In genomic region chr10:89236221-89236620, GRCh38 we compare ENCODE assay signal across 17 cellular contexts. TPM values are rescaled to one million over a fixed set of nuclear protein-coding genes. Genes with fewer than 3 reads are reported as not detected.
DNase-seq lines count a peak whose midpoint lies in the region; ATAC-seq, FAIRE-seq and TF ChIP-seq lines count a peak whose summit lies in the region.
"Had no signal": no experiment of that assay in that cellular context is flagged by ENCODE, and none has a peak within 500 bp of the region (broad histone marks: within the 10 kb centered on the region; RNA-seq: fewer than 3 reads in every experiment).

No MANE protein-coding gene starts in this region.

- intact Hi-C loops in CD14-positive monocyte (cut with micrococcal nuclease), result no loop called here
- intact Hi-C loops in body of pancreas (cut with DNase I), result no loop called here
- intact Hi-C loops in HepG2 (cut with micrococcal nuclease; ENCODE audit: unreplicated experiment), result no loop called here

- H3K4me3 Mint-ChIP-seq in CD14-positive monocyte, result no peak overlapping the region
- no peak overlapping the region for H3K4me3 Mint-ChIP-seq in stimulated activated memory B cell treated with anti-CD40 and anti-IgM and Interleukin-4, amounts not matched to agents 10 μg/mL and 1 μg/mL and 100 μg/mL, for 72 hours

- H3K27me3 ChIP-seq in subcutaneous abdominal adipose tissue (ENCODE audit: control insufficient read depth in 5 of 5, insufficient read depth in 4 of 5, low read length in 5 of 5), result no peaks in the 10 kb centered on the region
- no peaks in the 10 kb centered on the region for H3K27me3 ChIP-seq in body of pancreas
- no peaks in the 10 kb centered on the region for H3K27me3 ChIP-seq in HepG2 (ENCODE audit: control insufficient read depth in 1 of 2, insufficient read depth in 2 of 2, low read length in 2 of 2)
- H3K27me3 ChIP-seq: BLaER1 had no signal

- no peaks in the 10 kb centered on the region for H3K9me3 ChIP-seq in SK-N-MC (ENCODE audit: low read depth, low read length)
- no peaks in the 10 kb centered on the region for H3K9me3 ChIP-seq in subcutaneous abdominal adipose tissue (ENCODE audit: control insufficient read depth in 5 of 5, low read length in 5 of 5)
- H3K9me3 ChIP-seq in body of pancreas, result no peaks in the 10 kb centered on the region
- no peaks in the 10 kb centered on the region for H3K9me3 ChIP-seq in HepG2 (ENCODE audit: low read length)
- H3K9me3 ChIP-seq: BLaER1 had no signal

- TF ChIP-seq POLR2A in body of pancreas (IDR thresholded peaks at IDR 0.05) (no peak), HepG2 (IDR thresholded peaks at IDR 0.05; ENCODE audit: insufficient read depth in 1 of 2, low read depth in 2 of 2, low read length in 2 of 2) (no peak)

- POLR2A ChIA-PET in HepG2 (lab: Yijun Ruan, JAX), result no interaction called here

- peak overlapping the region; percentile 67; the same call in 1 of the 2 replicates for H3K27ac ChIP-seq in SK-N-MC
- H3K27ac ChIP-seq in subcutaneous abdominal adipose tissue (ENCODE audit: low read depth, low read length), result peak overlapping the region; percentile 21
- no peak overlapping the region for H3K27ac ChIP-seq in body of pancreas
- H3K27ac ChIP-seq in HepG2 (ENCODE audit: extremely low read length, insufficient read depth, low read length), result no peak overlapping the region
- H3K27ac ChIP-seq: BLaER1 had no signal

- ATAC-seq in body of pancreas (no peak), HG02798 (IDR thresholded peaks at IDR 0.05; ENCODE audit: poor library complexity, unreplicated experiment) (no peak), HepG2 (no peak)
- ATAC-seq in stimulated activated memory B cell treated with anti-CD40 and anti-IgM and Interleukin-4, amounts not matched to agents 10 μg/mL and 1 μg/mL and 100 μg/mL, for 72 hours, result no peak
- ATAC-seq: K562, SK-N-SH treated with all-trans-retinoic acid at 6 μM for 48 hours had no signal

- H3K9me3 Mint-ChIP-seq in CD14-positive monocyte, result no peaks in the 10 kb centered on the region
- no peaks in the 10 kb centered on the region for H3K9me3 Mint-ChIP-seq in stimulated activated memory B cell treated with anti-CD40 and anti-IgM and Interleukin-4, amounts not matched to agents 10 μg/mL and 1 μg/mL and 100 μg/mL, for 72 hours

- H3K36me3 ChIP-seq in SK-N-MC (ENCODE audit: insufficient read depth, low read length) (no peaks in the 10 kb centered on the region), subcutaneous abdominal adipose tissue (ENCODE audit: control insufficient read depth in 5 of 5, insufficient read depth in 5 of 5, low read length in 5 of 5) (peaks cover 7 to 22% (median 11%) of the 10 kb centered on the region in 5 donors), body of pancreas (replicated peaks in 1 of 2; ENCODE audit: insufficient read depth in 1 of 2, low read depth in 2 of 2) (peaks cover 0 to 5% of the 10 kb centered on the region in 2 donors), HepG2 (replicated peaks in 1 of 2; ENCODE audit: control insufficient read depth in 1 of 2, insufficient read depth in 2 of 2, low read length in 2 of 2) (peaks cover 0 to 21% of the 10 kb centered on the region in 2 experiments; a peak in 3 of 5 replicates)

- H3K27me3 Mint-ChIP-seq in CD14-positive monocyte (ENCODE audit: low read depth in 3 of 3), result peaks cover 0 to 3% (median 0%) of the 10 kb centered on the region in 3 donors
- no peaks in the 10 kb centered on the region for H3K27me3 Mint-ChIP-seq in stimulated activated memory B cell treated with anti-CD40 and anti-IgM and Interleukin-4, amounts not matched to agents 10 μg/mL and 1 μg/mL and 100 μg/mL, for 72 hours

- in situ Hi-C loops in HepG2 (cut with HindIII; ENCODE audit: extremely low pct_ligation_motif_present, low pct_unique_long_range_greater_than_20kb), result no loop called here

- no peak overlapping the region for H2AFZ ChIP-seq in HepG2 (ENCODE audit: low read length)

- no peaks in the 10 kb centered on the region for H3K79me2 ChIP-seq in HepG2 (ENCODE audit: insufficient read depth, low read length)

- 79 to 82% methylated on average over 3 of the region's 3 CpGs for WGBS in body of pancreas, 2 donors
- WGBS in HepG2 (ENCODE audit: low lambda C conversion rate), result 90% methylated on average over 3 of the region's 3 CpGs

- H3K9ac ChIP-seq in SK-N-MC (ENCODE audit: insufficient read length) (no peak overlapping the region), subcutaneous abdominal adipose tissue (ENCODE audit: low read length in 5 of 5) (no peak overlapping the region), HepG2 (ENCODE audit: insufficient read depth, low read depth, low read length) (no peak overlapping the region)
- H3K9ac ChIP-seq: BLaER1 had no signal

- peak overlapping the region; percentile 3 to 88 (median 16) for H3K27ac Mint-ChIP-seq in CD14-positive monocyte
- no peak overlapping the region for H3K27ac Mint-ChIP-seq in stimulated activated memory B cell treated with anti-CD40 and anti-IgM and Interleukin-4, amounts not matched to agents 10 μg/mL and 1 μg/mL and 100 μg/mL, for 72 hours

- BruUV-seq in HepG2 (replicated peaks; lab: Mats Ljungman, UMichigan), result no TSS peak

- CTCF ChIA-PET in HepG2 (lab: Yijun Ruan, JAX; ENCODE audit: low intra/inter-chr PET ratio, low total read pairs), result no interaction called here

- peaks cover 18 to 41% (median 33%) of the 10 kb centered on the region in 5 donors for H3K4me1 ChIP-seq in subcutaneous abdominal adipose tissue (ENCODE audit: control insufficient read depth in 5 of 5, insufficient read depth in 5 of 5, low read length in 5 of 5)
- no peaks in the 10 kb centered on the region for H3K4me1 ChIP-seq in body of pancreas
- peaks cover 4% of the 10 kb centered on the region for H3K4me1 ChIP-seq in HepG2 (ENCODE audit: insufficient read depth, low read length)

- H3K4me3 ChIP-seq in SK-N-MC (peak overlapping the region; percentile 18; the same call in 1 of the 2 replicates), subcutaneous abdominal adipose tissue (ENCODE audit: low read depth in 1 of 5, low read length in 5 of 5) (no peak overlapping the region), body of pancreas (no peak overlapping the region), HepG2 (replicated peaks in 1 of 3; ENCODE audit: insufficient read depth in 1 of 3, low read depth in 2 of 3, low read length in 3 of 3) (no peak overlapping the region)
- H3K4me3 ChIP-seq: BLaER1, K562 had no signal

- peaks cover 53% of the 10 kb centered on the region for H3K4me1 Mint-ChIP-seq in CD14-positive monocyte
- peaks cover 19% of the 10 kb centered on the region for H3K4me1 Mint-ChIP-seq in stimulated activated memory B cell treated with anti-CD40 and anti-IgM and Interleukin-4, amounts not matched to agents 10 μg/mL and 1 μg/mL and 100 μg/mL, for 72 hours

- no peak for TF ChIP-seq RAD21 in HepG2 (CRISPR knock-in tag; IDR thresholded peaks at IDR 0.05)

- H3K4me2 ChIP-seq in HepG2 (ENCODE audit: low read depth, low read length), result no peak overlapping the region
- H3K4me2 ChIP-seq: BLaER1 had no signal

- DNase-seq in CD14-positive monocyte (ENCODE audit: low spot score) (no peak), SK-N-MC (ENCODE audit: low read depth, low spot score) (no peak), fibroblast of gingiva (ENCODE audit: low read depth) (peak; percentile 93), body of pancreas (no peak), HepG2 (ENCODE audit: low spot score) (no peak)
- DNase-seq: GF-D8, HCEC 1CT, NCI-H187, NCI-H526 treated with DMSO at 0.1 percent for 48 hours, Right ventricle myocardium superior had no signal

- TF ChIP-seq EP300 in HepG2 (IDR thresholded peaks at IDR 0.05; ENCODE audit: low read depth in 2 of 2, low read length in 2 of 2) (no peak), HepG2 (CRISPR knock-in tag; IDR thresholded peaks at IDR 0.05; ENCODE audit: borderline replicate concordance) (no peak)

- peaks cover 52 to 62% of the 10 kb centered on the region in 2 donors for H3K36me3 Mint-ChIP-seq in CD14-positive monocyte
- peaks cover 71% of the 10 kb centered on the region for H3K36me3 Mint-ChIP-seq in stimulated activated memory B cell treated with anti-CD40 and anti-IgM and Interleukin-4, amounts not matched to agents 10 μg/mL and 1 μg/mL and 100 μg/mL, for 72 hours

- no peak for TF ChIP-seq CTCF in CD14-positive monocyte (IDR thresholded peaks at IDR 0.05)
- TF ChIP-seq CTCF in body of pancreas (IDR thresholded peaks at IDR 0.05), result no peak
- no peak for TF ChIP-seq CTCF in HepG2 (CRISPR knock-in tag; IDR thresholded peaks at IDR 0.05)

- no peaks in the 10 kb centered on the region for H4K20me1 ChIP-seq in HepG2 (ENCODE audit: insufficient read depth, low read length)
- H4K20me1 ChIP-seq: BLaER1 had no signal

- FAIRE-seq in HepG2 (lab: Jason Lieb, UNC), result no peak
- FAIRE-seq: K562, RCC 7860 had no signal

RNA-seq across cellular contexts. Expression of gene LIPA, which starts 15.4 kb away (rescaled TPM):
- 100 to 1,000 TPM; 289 to 353 TPM for polyA plus RNA-seq in CD14-positive monocyte
- total RNA-seq in body of pancreas, result 10 to 100 TPM; 19.8 to 30.4 TPM
- 50.6 and 79.5 TPM in 2 replicates for total RNA-seq in HepG2 (2016; rRNA removed; fragmentation: Illumina TruSeq; extraction: Trizol)
- total RNA-seq in HepG2 (2016; cell fraction: cytosol; rRNA removed; fragmentation: Illumina TruSeq; extraction: Trizol; ENCODE audit: low read depth), result 4.6 and 4.8 TPM in 2 replicates
- 45.8 and 77.8 TPM in 2 replicates for total RNA-seq in HepG2 (2016; cell fraction: insoluble cytoplasmic fraction; rRNA removed; fragmentation: Illumina TruSeq; extraction: Trizol)
- total RNA-seq in HepG2 (2016; cell fraction: membrane; rRNA removed; fragmentation: Illumina TruSeq; extraction: Trizol), result 11.4 and 13.6 TPM in 2 replicates
- 73.4 and 80.5 TPM in 2 replicates for total RNA-seq in HepG2 (2016; cell fraction: nucleus; rRNA removed; fragmentation: Illumina TruSeq; extraction: Trizol)
- 54.4 and 57.1 TPM in 2 replicates for polyA plus RNA-seq in HepG2 (2011; rRNA removed)
- 23.8 and 47.9 TPM in 2 replicates for polyA plus RNA-seq in HepG2 (2011; cell fraction: cytosol; rRNA removed)
- polyA plus RNA-seq in HepG2 (2011; cell fraction: nucleus; rRNA removed), result 12.1 and 19.6 TPM in 2 replicates
- 72.3 and 79.2 TPM in 2 replicates for polyA plus RNA-seq in HepG2 (2012)
- 4.5 and 4.7 TPM in 2 replicates for polyA plus RNA-seq in HepG2 (2016; cell fraction: cytosol; fragmentation: Illumina TruSeq; extraction: Trizol; ENCODE audit: low read depth)
- 45.3 and 48.4 TPM in 2 replicates for polyA plus RNA-seq in HepG2 (2016; cell fraction: insoluble cytoplasmic fraction; fragmentation: Illumina TruSeq; extraction: Trizol; ENCODE audit: low read depth)
- 11.4 and 12.2 TPM in 2 replicates for polyA plus RNA-seq in HepG2 (2016; cell fraction: membrane; fragmentation: Illumina TruSeq; extraction: Trizol; ENCODE audit: low read depth)
- polyA plus RNA-seq in HepG2 (2016; cell fraction: nucleus; fragmentation: Illumina TruSeq; extraction: Trizol; ENCODE audit: insufficient read depth, low read depth), result 94.6 and 98.9 TPM in 2 replicates
- polyA minus RNA-seq in HepG2 (2011; rRNA and poly(A)+ RNA removed; ENCODE audit: low replicate concordance), result 22.5 and 44.0 TPM in 2 replicates
- 36.2 and 57.3 TPM in 2 replicates for polyA minus RNA-seq in HepG2 (2011; cell fraction: cytosol; rRNA and poly(A)+ RNA removed)
- 17.6 and 32.0 TPM in 2 replicates for polyA minus RNA-seq in HepG2 (2011; cell fraction: nucleus; rRNA and poly(A)+ RNA removed)

RNA-seq across cellular contexts. Expression of gene CH25H, which starts 29.1 kb away (rescaled TPM):
- under 1 TPM in 1 of 2 donors, not detected in 1; 0.09 TPM for polyA plus RNA-seq in CD14-positive monocyte
- total RNA-seq in body of pancreas, result 1 to 10 TPM; 1.0 to 2.0 TPM
- total RNA-seq in HepG2 (2016; rRNA removed; fragmentation: Illumina TruSeq; extraction: Trizol), result not detected in 2 replicates
- total RNA-seq in HepG2 (2016; cell fraction: cytosol; rRNA removed; fragmentation: Illumina TruSeq; extraction: Trizol; ENCODE audit: low read depth), result not detected in 2 replicates
- not detected in 2 replicates for total RNA-seq in HepG2 (2016; cell fraction: insoluble cytoplasmic fraction; rRNA removed; fragmentation: Illumina TruSeq; extraction: Trizol)
- not detected in 2 replicates for total RNA-seq in HepG2 (2016; cell fraction: membrane; rRNA removed; fragmentation: Illumina TruSeq; extraction: Trizol)
- not detected in 2 replicates for total RNA-seq in HepG2 (2016; cell fraction: nucleus; rRNA removed; fragmentation: Illumina TruSeq; extraction: Trizol)
- polyA plus RNA-seq in HepG2 (2011; rRNA removed), result not detected in 2 replicates
- not detected in 2 replicates for polyA plus RNA-seq in HepG2 (2011; cell fraction: cytosol; rRNA removed)
- polyA plus RNA-seq in HepG2 (2011; cell fraction: nucleus; rRNA removed), result not detected in 2 replicates
- polyA plus RNA-seq in HepG2 (2012), result not detected in 2 replicates
- not detected in 2 replicates for polyA plus RNA-seq in HepG2 (2016; cell fraction: cytosol; fragmentation: Illumina TruSeq; extraction: Trizol; ENCODE audit: low read depth)
- not detected in 2 replicates for polyA plus RNA-seq in HepG2 (2016; cell fraction: insoluble cytoplasmic fraction; fragmentation: Illumina TruSeq; extraction: Trizol; ENCODE audit: low read depth)
- not detected in 2 replicates for polyA plus RNA-seq in HepG2 (2016; cell fraction: membrane; fragmentation: Illumina TruSeq; extraction: Trizol; ENCODE audit: low read depth)
- not detected in 2 replicates for polyA plus RNA-seq in HepG2 (2016; cell fraction: nucleus; fragmentation: Illumina TruSeq; extraction: Trizol; ENCODE audit: insufficient read depth, low read depth)
- polyA minus RNA-seq in HepG2 (2011; rRNA and poly(A)+ RNA removed; ENCODE audit: low replicate concordance), result not detected in 2 replicates
- not detected in 2 replicates for polyA minus RNA-seq in HepG2 (2011; cell fraction: cytosol; rRNA and poly(A)+ RNA removed)
- polyA minus RNA-seq in HepG2 (2011; cell fraction: nucleus; rRNA and poly(A)+ RNA removed), result not detected in 2 replicates
- total RNA-seq: K562 had no signal
- polyA plus RNA-seq: K562 had no signal

Comparison
In these comparisons a context has a peak if more than half of its experiments do, and no peak if none do; other contexts are left out.
1. H3K27ac ChIP-seq: peak in SK-N-MC (single experiment) and subcutaneous abdominal adipose tissue (single experiment); none in body of pancreas (0 of 4) and HepG2 (single experiment).